21 cellular contexts compared by ENCODE assay signal in genomic region chr6:132072831-132073230, GRCh38.
"Had no signal": no experiment of that assay in that cellular context is flagged by ENCODE, and none has a peak within 500 bp of the region (broad histone marks: within the 10 kb centered on the region; RNA-seq: fewer than 3 reads in every experiment).

No MANE protein-coding gene starts in this region.

- H3K4me3 ChIP-seq: cardiac muscle cell, gastroesophageal sphincter, right lobe of liver, stomach, uterus had no signal

- DNase-seq: activated CD4-positive, alpha-beta T cell treated with anti-CD3 and anti-CD28 coated beads, Interleukin-2, amount 50 U/mL, for 4 hours; activated CD8-positive, alpha-beta memory T cell treated with anti-CD3 and anti-CD28 coated beads for 24 hours; activated CD8-positive, alpha-beta memory T cell treated with anti-CD3 and anti-CD28 coated beads, Interleukin-2, amount 50 U/mL, for 4 hours; activated naive CD4-positive, alpha-beta T cell; activated T-cell treated with anti-CD3 and anti-CD28 coated beads, Interleukin-2, amount 50 U/mL, for 24 hours; head of caudate nucleus; hypothalamus; left ventricle myocardium superior; nucleus accumbens; posterior cingulate gyrus; right lobe of liver; small intestine; stimulated activated CD4-positive, alpha-beta T cell treated with anti-CD3 and anti-CD28 coated beads, Interleukin-2, amount 100 ng/mL, for 24 hours; stomach; T1000; trophoblast cell; uterus had no signal

- ATAC-seq: gastroesophageal sphincter; left ventricle myocardium superior; right lobe of liver; stimulated activated memory B cell treated with anti-CD40 and anti-IgM and Interleukin-4, amounts not matched to agents 10 μg/mL and 1 μg/mL and 100 μg/mL, for 72 hours; WTC11 had no signal

- H3K4me1 ChIP-seq: gastroesophageal sphincter, right lobe of liver, stomach had no signal

- H3K27me3 ChIP-seq: cardiac muscle cell, gastroesophageal sphincter, right lobe of liver, stomach, uterus had no signal

- H3K36me3 ChIP-seq: cardiac muscle cell, gastroesophageal sphincter, right lobe of liver, stomach, uterus had no signal

- H3K27ac ChIP-seq: cardiac muscle cell, gastroesophageal sphincter, right lobe of liver, stomach, uterus had no signal

- H3K9me3 ChIP-seq: gastroesophageal sphincter, right lobe of liver, stomach, uterus had no signal
